In the genomic region with DNA sequence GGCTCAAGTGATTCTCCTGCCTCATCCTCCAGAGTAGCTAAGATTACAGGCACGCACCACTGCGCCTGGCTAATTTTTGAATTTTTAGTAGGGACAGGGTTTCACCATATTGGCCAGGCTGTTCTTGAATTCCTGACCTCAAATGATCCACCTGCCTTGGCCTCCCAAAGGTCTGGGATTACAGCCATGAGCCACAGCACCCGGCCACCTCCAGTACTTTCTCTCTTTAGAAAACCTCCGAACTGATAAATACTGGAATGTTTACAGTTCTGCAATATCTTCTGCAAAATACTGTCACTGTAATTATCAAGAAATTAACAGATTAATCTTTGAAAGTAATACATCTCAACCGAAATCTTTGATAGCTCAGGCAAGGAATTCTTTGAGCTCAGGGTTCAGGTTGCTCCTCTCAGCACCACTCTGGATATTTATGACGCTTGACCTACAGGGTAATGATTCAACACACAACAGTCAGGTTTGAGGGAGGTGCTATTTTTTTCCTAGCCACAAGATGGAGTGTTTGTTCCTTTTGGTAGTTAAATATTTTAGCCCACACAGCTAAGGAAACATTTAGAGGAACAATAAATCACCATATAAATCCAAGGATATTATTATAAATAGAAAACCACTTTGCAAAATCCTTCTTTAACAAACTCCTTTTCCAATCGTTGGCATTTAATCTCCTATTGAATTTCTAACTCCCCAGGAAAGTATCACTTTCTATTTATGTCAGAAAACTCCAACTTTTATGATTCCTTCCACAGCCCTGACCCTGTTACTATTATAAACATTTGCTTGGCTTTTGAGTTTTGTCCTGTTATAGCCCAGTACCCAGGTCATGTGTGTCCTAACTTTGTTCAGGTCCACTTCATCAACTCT, we compare ENCODE assay signal across 8 cellular contexts. TPM values are rescaled to one million over a fixed set of nuclear protein-coding genes. Genes with fewer than 3 reads are reported as not detected.
DNase-seq lines count a peak whose midpoint lies in the region; ATAC-seq and TF ChIP-seq lines count a peak whose summit lies in the region.

No MANE protein-coding gene starts in this region.

- H3K27ac ChIP-seq in C4-2B, result no peak overlapping the region
- H3K27ac ChIP-seq in SU-DHL-6 (ENCODE audit: low read depth, low read length), result no peak overlapping the region
- H3K27ac ChIP-seq in neural progenitor cell, result no peak overlapping the region
- no peak overlapping the region for H3K27ac ChIP-seq in effector memory CD4-positive, alpha-beta T cell (ENCODE audit: insufficient read depth, low read length, poor library complexity, severe bottlenecking)

- no peak overlapping the region for H3K27ac Mint-ChIP-seq in neural progenitor cell

- H3K9me3 ChIP-seq in SU-DHL-6 (ENCODE audit: insufficient read depth, low read length) (no peaks in the 10 kb centered on the region), neural progenitor cell (ENCODE audit: low read depth) (no peaks in the 10 kb centered on the region)
- no peaks in the 10 kb centered on the region for H3K9me3 ChIP-seq in effector memory CD4-positive, alpha-beta T cell (ENCODE audit: control insufficient read depth, low read length)

- peak; percentile 90 for TF ChIP-seq CTCF in C4-2B (conservative IDR thresholded peaks at IDR 0.05)
- peak; percentile 62 for TF ChIP-seq CTCF in SU-DHL-6 (IDR thresholded peaks at IDR 0.05; ENCODE audit: insufficient read depth, low read length, poor library complexity, severe bottlenecking)
- peak; percentile 83 for TF ChIP-seq CTCF in fibroblast of mammary gland (conservative IDR thresholded peaks at IDR 0.05; ENCODE audit: control insufficient read depth, insufficient read depth, low read depth, low read length)
- TF ChIP-seq CTCF in neural progenitor cell (IDR thresholded peaks at IDR 0.05), result peak; percentile 88

- H2AFZ ChIP-seq in SU-DHL-6 (ENCODE audit: low read depth, low read length, severe bottlenecking), result no peak overlapping the region
- H2AFZ ChIP-seq in neural progenitor cell (replicated peaks), result no peak overlapping the region

- H3K27me3 Mint-ChIP-seq in neural progenitor cell (ENCODE audit: insufficient read depth, low read depth), result peaks cover under 1% of the 10 kb centered on the region

- no peak overlapping the region for H3K4me2 ChIP-seq in SU-DHL-6 (ENCODE audit: low read depth, low read length, poor library complexity, severe bottlenecking)
- H3K4me2 ChIP-seq in neural progenitor cell, result no peak overlapping the region

- H3K4me3 ChIP-seq in SU-DHL-6 (ENCODE audit: insufficient read depth, low read length, poor library complexity, severe bottlenecking), result no peak overlapping the region
- no peak overlapping the region for H3K4me3 ChIP-seq in fibroblast of mammary gland (ENCODE audit: control insufficient read depth, low read depth, low read length)
- H3K4me3 ChIP-seq in neural progenitor cell, result no peak overlapping the region
- no peak overlapping the region for H3K4me3 ChIP-seq in effector memory CD4-positive, alpha-beta T cell (ENCODE audit: insufficient read depth, low read depth, low read length, poor library complexity, severe bottlenecking)

- H3K27me3 ChIP-seq in SU-DHL-6 (ENCODE audit: low read length) (no peaks in the 10 kb centered on the region), neural progenitor cell (no peaks in the 10 kb centered on the region)
- H3K27me3 ChIP-seq in effector memory CD4-positive, alpha-beta T cell (replicated peaks; ENCODE audit: control insufficient read depth, insufficient read depth, low read length, poor library complexity, severe bottlenecking), result no peaks in the 10 kb centered on the region

- no peaks in the 10 kb centered on the region for H3K9me2 ChIP-seq in SU-DHL-6 (replicated peaks; ENCODE audit: insufficient read depth, low read length)

- no peak overlapping the region for H3K4me3 Mint-ChIP-seq in neural progenitor cell

- no peak overlapping the region for H3K9ac ChIP-seq in SU-DHL-6 (ENCODE audit: low read length)
- no peak overlapping the region for H3K9ac ChIP-seq in neural progenitor cell

- H3K4me1 Mint-ChIP-seq in neural progenitor cell, result peaks cover 23% of the 10 kb centered on the region

- no peaks in the 10 kb centered on the region for H3F3A ChIP-seq in SU-DHL-6 (ENCODE audit: insufficient read depth)
- no peaks in the 10 kb centered on the region for H3F3A ChIP-seq in neural progenitor cell (ENCODE audit: low read depth)

- H4K20me1 ChIP-seq in SU-DHL-6 (ENCODE audit: low read depth, low read length) (no peaks in the 10 kb centered on the region), neural progenitor cell (ENCODE audit: low read depth) (no peaks in the 10 kb centered on the region)

- peak; percentile 89 for DNase-seq in NCI-H1694 (lab: John Stamatoyannopoulos, UW)
- peak; percentile 79 for DNase-seq in fibroblast of mammary gland (ENCODE audit: low read depth)
- DNase-seq in neural progenitor cell (ENCODE audit: low spot score), result peak; percentile 65
- no peak for DNase-seq in effector memory CD4-positive, alpha-beta T cell

- TF ChIP-seq POLR2A in GM18505 (IDR thresholded peaks at IDR 0.05; ENCODE audit: borderline replicate concordance, extremely low read depth, insufficient read depth, insufficient read length), result no peak

- H3K79me2 ChIP-seq in SU-DHL-6 (ENCODE audit: insufficient read depth, low read length), result no peaks in the 10 kb centered on the region
- H3K79me2 ChIP-seq in neural progenitor cell (ENCODE audit: low read depth), result no peaks in the 10 kb centered on the region

- H3K36me3 Mint-ChIP-seq in neural progenitor cell, result peaks cover 11% of the 10 kb centered on the region

- no peaks in the 10 kb centered on the region for H3K9me3 Mint-ChIP-seq in neural progenitor cell

- peaks cover 12% of the 10 kb centered on the region for H3K4me1 ChIP-seq in neural progenitor cell
- H3K4me1 ChIP-seq in effector memory CD4-positive, alpha-beta T cell (ENCODE audit: control insufficient read depth, insufficient read depth, low read length, poor library complexity, severe bottlenecking), result no peaks in the 10 kb centered on the region

- H3K36me3 ChIP-seq in SU-DHL-6 (ENCODE audit: low read length) (no peaks in the 10 kb centered on the region), neural progenitor cell (no peaks in the 10 kb centered on the region)
- no peaks in the 10 kb centered on the region for H3K36me3 ChIP-seq in effector memory CD4-positive, alpha-beta T cell (ENCODE audit: control insufficient read depth, insufficient read depth, low read length)

- ATAC-seq in GM18505 (IDR thresholded peaks at IDR 0.05; ENCODE audit: unreplicated experiment) (peak; percentile 83), HG02943 (IDR thresholded peaks at IDR 0.05; ENCODE audit: low read depth, unreplicated experiment) (peak; percentile 62)

RNA-seq across cellular contexts. Expression of a gene that starts 48.6 kb away (rescaled TPM):
- total RNA-seq in neural progenitor cell (ENCODE audit: low replicate concordance), result 40.5 and 63.1 TPM in 2 replicates

Comparison
In these comparisons a context has a peak if more than half of its experiments do, and no peak if none do; other contexts are left out.
1. DNase-seq: peak in NCI-H1694 (single experiment), fibroblast of mammary gland (single experiment) and neural progenitor cell (single experiment); none in effector memory CD4-positive, alpha-beta T cell (0 of 3).
2. Peak in every context shown above with its lines, with median percentiles within 50 percentile points of each other: CTCF ChIP-seq.